16 cellular contexts compared by ENCODE assay signal in the genomic region with DNA sequence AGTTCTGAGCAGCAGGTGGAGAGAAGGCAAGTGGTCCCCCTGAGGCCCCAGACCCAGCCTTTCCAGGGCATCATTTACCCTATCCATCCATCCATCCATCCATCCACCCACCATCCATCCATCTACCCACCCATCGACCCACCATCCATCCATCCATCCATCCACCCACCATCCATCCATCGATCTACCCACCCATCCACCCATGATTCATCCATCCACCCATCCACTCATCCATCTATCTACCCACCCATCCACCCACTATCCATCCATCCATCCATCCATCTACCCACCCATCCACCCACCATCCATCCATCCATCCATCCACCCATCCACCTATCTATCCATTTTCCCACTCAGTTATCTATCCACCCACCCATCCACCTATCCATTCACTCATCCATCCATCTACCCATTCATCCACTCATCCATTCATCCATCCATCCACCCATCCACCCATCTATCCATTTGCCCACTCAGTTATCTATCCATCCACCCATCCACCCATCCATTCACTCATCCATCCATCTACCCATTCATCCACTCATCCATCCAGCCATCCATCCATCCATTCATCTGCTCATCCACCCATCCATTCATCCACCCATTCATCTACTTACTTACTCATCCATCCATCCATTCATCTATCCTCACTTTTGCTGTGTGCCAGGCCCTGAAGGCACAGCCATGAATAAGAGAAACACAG.
DNase-seq lines count a peak whose midpoint lies in the region; ATAC-seq and TF ChIP-seq lines count a peak whose summit lies in the region.
"Had no signal": no experiment of that assay in that cellular context is flagged by ENCODE, and none has a peak within 500 bp of the region (broad histone marks: within the 10 kb centered on the region; RNA-seq: fewer than 3 reads in every experiment).

No MANE protein-coding gene starts in this region.

- H3K4me2 ChIP-seq in BLaER1 (peak overlapping the region; percentile 29), IMR-90 (ENCODE audit: low read depth, low read length) (no peak overlapping the region), neuronal stem cell (ENCODE audit: insufficient read depth, low read length, poor library complexity, severe bottlenecking) (no peak overlapping the region)

- H3K4me3 ChIP-seq in BLaER1 (no peak overlapping the region), IMR-90 (ENCODE audit: insufficient read depth, low read depth, low read length) (no peak overlapping the region), coronary artery (no peak overlapping the region), neuronal stem cell (ENCODE audit: low read length in 2 of 2) (no peak overlapping the region)
- H3K4me3 ChIP-seq: HAP-1 had no signal

- H3K4ac ChIP-seq in IMR-90 (ENCODE audit: low read depth, low read length) = no peak overlapping the region
- H3K4ac ChIP-seq in neuronal stem cell (ENCODE audit: low read length) = no peak overlapping the region

- WGBS in IMR-90 (ENCODE audit: extremely low coverage in 2 of 2, insufficient read length in 1 of 2), 2 experiments = 100% methylated on average over 1 of the region's 2 CpGs; no CpG with 5 or more reads in 1 of the 2 experiments
- WGBS in neuronal stem cell (ENCODE audit: extremely low coverage in 2 of 2, insufficient read length in 2 of 2, insufficient replicate concordance in 1 of 2), 2 donors = 100% methylated on average over 2 of the region's 2 CpGs; no CpG with 5 or more reads in 1 of the 2 donors

- H3K4me1 ChIP-seq in BLaER1 (peaks cover 23% of the 10 kb centered on the region), IMR-90 (ENCODE audit: control insufficient read depth, insufficient read depth, low read length) (peaks cover 7% of the 10 kb centered on the region), neuronal stem cell (ENCODE audit: control insufficient read depth in 2 of 2, insufficient read depth in 1 of 2, low read depth in 1 of 2, low read length in 2 of 2) (peaks cover 14 to 18% of the 10 kb centered on the region in 2 donors)
- H3K4me1 ChIP-seq: HAP-1 had no signal

- H4K8ac ChIP-seq in IMR-90 (ENCODE audit: low read depth in 2 of 2, low read length in 2 of 2) = no peak overlapping the region
- no peak overlapping the region for H4K8ac ChIP-seq in neuronal stem cell (ENCODE audit: low read depth, low read length)

- H3K18ac ChIP-seq in IMR-90 (ENCODE audit: low read depth, low read length) = no peak overlapping the region
- H3K18ac ChIP-seq in neuronal stem cell (ENCODE audit: low read length) = peak overlapping the region; percentile 24

- no peak for TF ChIP-seq CTCF in IMR-90 (conservative IDR thresholded peaks at IDR 0.05; ENCODE audit: low read depth, low read length)
- no peak for TF ChIP-seq CTCF in coronary artery (IDR thresholded peaks at IDR 0.05)

- H3K27me3 ChIP-seq in BLaER1 (no peaks in the 10 kb centered on the region), IMR-90 (ENCODE audit: control insufficient read depth, insufficient read depth, low read length) (no peaks in the 10 kb centered on the region), neuronal stem cell (ENCODE audit: control insufficient read depth in 3 of 3, insufficient read depth in 3 of 3, low read depth in 1 of 3, low read length in 3 of 3) (no peaks in the 10 kb centered on the region)

- H2AFZ ChIP-seq in IMR-90 (replicated peaks; ENCODE audit: low read length, poor library complexity) = no peak overlapping the region
- H2AFZ ChIP-seq in neuronal stem cell (ENCODE audit: low read length) = no peak overlapping the region

- H2BK120ac ChIP-seq in IMR-90 (ENCODE audit: low read depth, low read length) = no peak overlapping the region
- H2BK120ac ChIP-seq in neuronal stem cell (ENCODE audit: low read depth, low read length) = no peak overlapping the region

- TF ChIP-seq POLR2A in IMR-90 (IDR thresholded peaks at IDR 0.05; ENCODE audit: low read depth, low read length) = no peak

- dilution Hi-C loops in IMR-90 (cut with HindIII; ENCODE audit: low sequenced_read_pairs, unreplicated experiment) = no loop called here

- H3K14ac ChIP-seq in IMR-90 (replicated peaks; ENCODE audit: low read depth, low read length) (no peak overlapping the region), neuronal stem cell (ENCODE audit: low read length) (no peak overlapping the region)

- ATAC-seq in IMR-90 (ENCODE audit: low read depth) (no peak), GM18861 (IDR thresholded peaks at IDR 0.05; ENCODE audit: unreplicated experiment) (no peak), HG03571 (IDR thresholded peaks at IDR 0.05; ENCODE audit: unreplicated experiment) (no peak)

- in situ Hi-C loops in IMR-90 (cut with MboI; ENCODE audit: low sequenced_read_pairs) = no loop called here

- H2BK5ac ChIP-seq in IMR-90 (ENCODE audit: low read depth, low read length, poor library complexity, severe bottlenecking) = peak overlapping the region; percentile 54
- H2BK5ac ChIP-seq in neuronal stem cell (ENCODE audit: low read length) = no peak overlapping the region

- no peaks in the 10 kb centered on the region; the same call in 1 of the 2 replicates for H3K36me3 ChIP-seq in BLaER1
- H3K36me3 ChIP-seq in IMR-90 (ENCODE audit: control insufficient read depth, insufficient read depth, low read length) = no peaks in the 10 kb centered on the region
- H3K36me3 ChIP-seq in neuronal stem cell (replicated peaks in 1 of 2; ENCODE audit: control insufficient read depth in 2 of 2, insufficient read depth in 2 of 2, low read length in 2 of 2) = no peaks in the 10 kb centered on the region
- H3K36me3 ChIP-seq: HAP-1 had no signal

- no peak overlapping the region for H4K91ac ChIP-seq in IMR-90 (ENCODE audit: insufficient read depth, low read depth, low read length)
- no peak overlapping the region for H4K91ac ChIP-seq in neuronal stem cell (ENCODE audit: low read depth, low read length, poor library complexity)

- TF ChIP-seq RAD21 in IMR-90 (IDR thresholded peaks at IDR 0.05; ENCODE audit: low read length) = no peak

- CTCF ChIA-PET in IMR-90 (lab: Yijun Ruan, JAX) = no interaction called here

- no peak overlapping the region for H3K27ac ChIP-seq in BLaER1
- no peak overlapping the region for H3K27ac ChIP-seq in IMR-90 (ENCODE audit: insufficient read depth, low read length)
- H3K27ac ChIP-seq in coronary artery = no peak overlapping the region
- H3K27ac ChIP-seq in neuronal stem cell (replicated peaks; ENCODE audit: low read length) = no peak overlapping the region
- H3K27ac ChIP-seq: HL-60 had no signal

- H3K23ac ChIP-seq in IMR-90 (ENCODE audit: low read depth, low read length) (no peak overlapping the region), neuronal stem cell (ENCODE audit: low read depth, low read length, poor library complexity) (no peak overlapping the region)

- H4K20me1 ChIP-seq in BLaER1 (0 out of 2 replicates have a peak, but pooled peaks cover 4% of the 10 kb centered on the region), IMR-90 (ENCODE audit: insufficient read depth, low read length) (no peaks in the 10 kb centered on the region)

- POLR2A ChIA-PET in IMR-90 (lab: Charles Lee; ENCODE audit: unreplicated experiment) = no interaction called here

- H3K56ac ChIP-seq in IMR-90 (ENCODE audit: extremely low read depth, insufficient read depth, low read length) = no peak overlapping the region

- no TSS peak for BruUV-seq in IMR-90 (replicated peaks; lab: Mats Ljungman, UMichigan)

- H3K9me3 ChIP-seq in BLaER1 (0 out of 2 replicates have a peak, but pooled peaks cover 3% of the 10 kb centered on the region), IMR-90 (ENCODE audit: control insufficient read depth, insufficient read depth, low read length) (no peaks in the 10 kb centered on the region), neuronal stem cell (replicated peaks in 1 of 2; ENCODE audit: control insufficient read depth in 2 of 2, insufficient read depth in 1 of 2, low read depth in 1 of 2, low read length in 2 of 2) (no peaks in the 10 kb centered on the region)
- H3K9me3 ChIP-seq: HAP-1 had no signal

- H4K5ac ChIP-seq in IMR-90 (ENCODE audit: low read depth, low read length) = no peak overlapping the region

- H2BK12ac ChIP-seq in neuronal stem cell (ENCODE audit: low read length) = no peak overlapping the region

- DNase-seq in IMR-90 = no peak
- DNase-seq in coronary artery (ENCODE audit: low spot score) = peak; percentile 58
- DNase-seq in neuronal stem cell (ENCODE audit: low spot score) = no peak
- DNase-seq in foreskin melanocyte = no peak
- no peak for DNase-seq in glomerular visceral epithelial cell (ENCODE audit: extremely low spot score)
- DNase-seq: 8988T; C1 segment of cervical spinal cord; CD4-positive, CD25-positive, alpha-beta regulatory T cell; DMS153; GF-D8; KBM-7 had no signal

- no peak overlapping the region for H2AK5ac ChIP-seq in IMR-90 (ENCODE audit: low read depth, low read length)
- H2AK5ac ChIP-seq in neuronal stem cell (ENCODE audit: low read depth, low read length) = no peak overlapping the region

- H3K9me1 ChIP-seq in IMR-90 (ENCODE audit: insufficient read depth, low read length) = no peaks in the 10 kb centered on the region; the same call in 1 of the 2 replicates

- H3K9ac ChIP-seq in BLaER1 (no peak overlapping the region), IMR-90 (ENCODE audit: low read depth, low read length) (no peak overlapping the region), neuronal stem cell (ENCODE audit: low read depth, low read length, poor library complexity) (no peak overlapping the region)

- H3K79me1 ChIP-seq in IMR-90 (ENCODE audit: low read depth in 1 of 2, low read length in 2 of 2) (no peaks in the 10 kb centered on the region), neuronal stem cell (ENCODE audit: low read depth, low read length) (no peaks in the 10 kb centered on the region)

- H2BK20ac ChIP-seq in IMR-90 (ENCODE audit: low read depth, low read length) = no peak overlapping the region

- intact Hi-C loops in IMR-90 (cut with micrococcal nuclease) = no loop called here

- H2BK15ac ChIP-seq in IMR-90 (ENCODE audit: low read depth, low read length) (no peak overlapping the region), neuronal stem cell (ENCODE audit: low read length) (no peak overlapping the region)

- no peak overlapping the region for H2AK9ac ChIP-seq in IMR-90 (replicated peaks; ENCODE audit: low read depth, low read length, poor library complexity)

TF ChIP-seq in IMR-90, 13 proteins besides CTCF, POLR2A, EP300 and RAD21 (continues in another document):
- TF ChIP-seq RFX5 (IDR thresholded peaks at IDR 0.05; ENCODE audit: low read depth, low read length) = no peak
- no peak for TF ChIP-seq RCOR1 (IDR thresholded peaks at IDR 0.05; ENCODE audit: insufficient replicate concordance, low read length)
- TF ChIP-seq MAZ (IDR thresholded peaks at IDR 0.05; ENCODE audit: borderline replicate concordance, low read depth, low read length) = no peak
- TF ChIP-seq, protein P1, sequence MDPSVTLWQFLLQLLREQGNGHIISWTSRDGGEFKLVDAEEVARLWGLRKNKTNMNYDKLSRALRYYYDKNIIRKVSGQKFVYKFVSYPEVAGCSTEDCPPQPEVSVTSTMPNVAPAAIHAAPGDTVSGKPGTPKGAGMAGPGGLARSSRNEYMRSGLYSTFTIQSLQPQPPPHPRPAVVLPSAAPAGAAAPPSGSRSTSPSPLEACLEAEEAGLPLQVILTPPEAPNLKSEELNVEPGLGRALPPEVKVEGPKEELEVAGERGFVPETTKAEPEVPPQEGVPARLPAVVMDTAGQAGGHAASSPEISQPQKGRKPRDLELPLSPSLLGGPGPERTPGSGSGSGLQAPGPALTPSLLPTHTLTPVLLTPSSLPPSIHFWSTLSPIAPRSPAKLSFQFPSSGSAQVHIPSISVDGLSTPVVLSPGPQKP (IDR thresholded peaks at IDR 0.05; ENCODE audit: borderline replicate concordance, low read depth, low read length) = no peak
